8 cellular contexts compared by ENCODE assay signal in genomic region chr3:19348929-19349564, GRCh38.
A peak's percentile ranks its signal among the peaks of the same experiment; 100 is the strongest.
DNase-seq lines count a peak whose midpoint lies in the region; ATAC-seq and TF ChIP-seq lines count a peak whose summit lies in the region.

No MANE protein-coding gene starts in this region.

- H3K27me3 Mint-ChIP-seq in immature natural killer cell (ENCODE audit: low read depth in 3 of 3) = peaks cover 0 to 3% (median 0%) of the 10 kb centered on the region in 3 donors

- DNase-seq in DMS 273 (lab: John Stamatoyannopoulos, UW; ENCODE audit: unreplicated experiment) (peak; percentile 43), RWPE2 (ENCODE audit: low spot score) (no peak), foreskin melanocyte (peak; percentile 18), superior temporal gyrus (ENCODE audit: extremely low spot score) (peak; percentile 52), immature natural killer cell (no peak), ecto neural progenitor cell (ENCODE audit: low spot score) (no peak)

- H3K9me3 ChIP-seq in RWPE2 (ENCODE audit: severe bottlenecking) = no peaks in the 10 kb centered on the region

- no peak overlapping the region for H3K27ac ChIP-seq in RWPE2 (ENCODE audit: poor library complexity, severe bottlenecking)

- peak; percentile 83 for TF ChIP-seq CTCF in RWPE2 (IDR thresholded peaks at IDR 0.05; ENCODE audit: poor library complexity, severe bottlenecking)

- H3K9me3 Mint-ChIP-seq in immature natural killer cell = peaks cover 0 to 15% (median 3%) of the 10 kb centered on the region in 6 donors

- no peak overlapping the region for H3K27ac Mint-ChIP-seq in immature natural killer cell

- no peaks in the 10 kb centered on the region for H3K27me3 ChIP-seq in RWPE2 (ENCODE audit: insufficient read depth, poor library complexity, severe bottlenecking)

- ATAC-seq in GM19023 (IDR thresholded peaks at IDR 0.05; ENCODE audit: unreplicated experiment) (peak; percentile 58), HG03135 (IDR thresholded peaks at IDR 0.05; ENCODE audit: unreplicated experiment) (peak; percentile 76), RWPE2 (ENCODE audit: low read depth) (peak; percentile 64; the same call in 2 of the 3 replicates)

- no peak overlapping the region for H3K4me3 Mint-ChIP-seq in immature natural killer cell

- no peaks in the 10 kb centered on the region for H3K4me1 ChIP-seq in RWPE2 (ENCODE audit: insufficient read depth, poor library complexity, severe bottlenecking)

- H3K36me3 ChIP-seq in RWPE2 (ENCODE audit: low read depth) = no peaks in the 10 kb centered on the region

- no peaks in the 10 kb centered on the region for H3K36me3 Mint-ChIP-seq in immature natural killer cell

- no peak overlapping the region for H3K4me3 ChIP-seq in RWPE2 (ENCODE audit: severe bottlenecking)

- H3K4me1 Mint-ChIP-seq in immature natural killer cell = no peaks in the 10 kb centered on the region

Comparison
In these comparisons a context has a peak if more than half of its experiments do, and no peak if none do; other contexts are left out.
1. DNase-seq: peak in DMS 273 (single experiment), foreskin melanocyte (single experiment) and superior temporal gyrus (single experiment); none in RWPE2 (single experiment), immature natural killer cell (0 of 3) and ecto neural progenitor cell (single experiment).
2. Peak in every context shown above with its lines, with median percentiles within 50 percentile points of each other: ATAC-seq.